In the genomic region with DNA sequence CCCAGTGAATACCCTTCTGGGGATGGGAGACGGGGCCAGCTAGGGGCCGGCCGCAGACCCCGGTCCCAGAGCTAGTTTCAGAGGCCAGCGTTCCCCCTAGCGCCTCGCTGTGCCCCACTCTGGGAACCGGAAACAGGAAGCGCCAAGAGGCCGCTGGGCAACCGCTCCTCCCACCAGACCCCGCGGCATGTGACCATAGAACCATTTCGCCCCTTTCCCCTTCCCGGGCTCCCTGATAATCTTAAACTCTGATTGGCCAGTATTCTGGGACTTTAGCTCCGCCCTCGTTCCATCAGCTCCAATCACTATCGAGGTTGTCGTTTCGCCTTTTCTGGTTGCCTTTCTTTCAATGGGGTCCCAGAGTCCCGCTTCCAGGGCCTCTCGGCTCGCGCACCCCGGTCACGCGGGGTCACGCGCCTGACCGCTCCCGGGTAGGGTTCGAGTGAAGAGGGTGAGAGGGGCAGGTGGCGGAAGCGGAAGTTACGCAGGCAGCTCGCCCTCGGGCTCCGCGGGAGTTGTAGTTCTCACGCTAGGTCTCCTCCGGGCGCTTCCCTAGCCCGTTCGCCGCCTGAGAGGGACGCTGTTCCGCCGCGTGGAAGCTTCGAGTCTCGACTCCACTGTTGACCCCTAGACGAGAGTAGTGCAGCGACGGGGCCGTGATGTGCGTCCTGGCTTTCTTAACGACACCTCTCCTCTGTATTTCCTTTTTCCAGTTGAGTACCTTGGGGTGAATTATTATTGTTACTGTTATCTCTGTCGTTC, we compare ENCODE assay signal across 8 cellular contexts. TPM values are rescaled to one million over a fixed set of nuclear protein-coding genes. Genes with fewer than 3 reads are reported as not detected.
DNase-seq lines count a peak whose midpoint lies in the region; ATAC-seq and TF ChIP-seq lines count a peak whose summit lies in the region.

A gene (minus strand): TSS at position 121 of the 762 bp plus-strand sequence. CDS start 3,241 bp downstream, outside the sequence.

- ATAC-seq in GM19324 (IDR thresholded peaks at IDR 0.05; ENCODE audit: low FRiP score, unreplicated experiment) (peak; percentile 88), HG03469 (IDR thresholded peaks at IDR 0.05; ENCODE audit: unreplicated experiment) (peak; percentile 63)

- H3K9me3 ChIP-seq in colonic mucosa, result no peaks in the 10 kb centered on the region

- H3K4me1 ChIP-seq in colonic mucosa, result peaks cover 8% of the 10 kb centered on the region

- DNase-seq in C1 segment of cervical spinal cord (lab: John Stamatoyannopoulos, UW) (peak; percentile 91 to 100 (median 98)), NCI-H526 (lab: John Stamatoyannopoulos, UW) (peak; percentile 97 to 99), colonic mucosa (peak; percentile 94), kidney tubule cell (ENCODE audit: low spot score) (peak; percentile 94)
- DNase-seq in activated CD4-positive, alpha-beta T cell treated with anti-CD3 and anti-CD28 coated beads for 48 hours, result peak; percentile 95
- peak; percentile 77 to 89 (median 87) for DNase-seq in stimulated activated CD4-positive, alpha-beta T cell treated with anti-CD3 and anti-CD28 coated beads, Interleukin-1b, Interleukin-23, amount 100 ng/mL, for 24 hours (ENCODE audit: low read depth in 4 of 4, low spot score in 1 of 4)

- no peaks in the 10 kb centered on the region for H3K27me3 ChIP-seq in colonic mucosa

- peak within 1 kb of the TSS; percentile 89 for H3K4me3 ChIP-seq in colonic mucosa

- intact Hi-C loops in colonic mucosa (cut with DNase I), result no loop called here

- peak within 1 kb of the TSS; percentile 80 to 92 for H3K9ac ChIP-seq in colonic mucosa (ENCODE audit: low read depth in 2 of 2, low read length in 2 of 2)

- H3K27ac ChIP-seq in colonic mucosa, result peak within 1 kb of the TSS; percentile 93

- peaks cover 6% of the 10 kb centered on the region for H3K36me3 ChIP-seq in colonic mucosa

- TF ChIP-seq CTCF in colonic mucosa (IDR thresholded peaks at IDR 0.05), result peak; percentile 24

RNA-seq across cellular contexts. Expression of the gene that starts here (rescaled TPM):
- 100 to 1,000 TPM in 1 of 2 donors, 10 to 100 TPM in 1; 84.3 to 122 TPM for total RNA-seq in colonic mucosa

Comparison
In these comparisons a context has a peak if more than half of its experiments do, and no peak if none do; other contexts are left out.
1. Peak in every context shown above with its lines: DNase-seq, ATAC-seq, H3K4me3 ChIP-seq and H3K27ac ChIP-seq.